ENCODE assay signal across 17 cellular contexts in the genomic region with DNA sequence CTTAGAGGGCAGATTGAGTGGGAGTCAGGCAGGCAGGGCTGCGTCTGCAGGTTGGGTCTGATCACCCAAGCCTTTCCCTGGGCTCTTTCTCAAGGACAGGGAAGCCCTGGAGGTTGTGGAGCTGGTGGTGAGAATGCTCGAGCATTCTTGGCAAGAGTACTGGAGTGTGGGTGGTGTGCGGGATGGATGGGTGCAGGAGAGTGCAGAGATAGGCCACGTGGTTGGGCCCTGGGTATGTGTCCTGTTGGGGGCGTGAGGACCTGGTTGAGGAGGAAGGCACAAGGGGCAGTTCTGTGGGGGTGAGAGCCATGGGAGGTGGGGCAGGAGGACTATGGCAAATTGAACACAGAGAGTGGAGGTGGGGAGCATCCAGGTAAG.
DNase-seq lines count a peak whose midpoint lies in the region; ATAC-seq, FAIRE-seq and TF ChIP-seq lines count a peak whose summit lies in the region.
"Had no signal": no experiment of that assay in that cellular context is flagged by ENCODE, and none has a peak within 500 bp of the region (broad histone marks: within the 10 kb centered on the region; RNA-seq: fewer than 3 reads in every experiment).

No MANE protein-coding gene starts in this region.

- H3K4ac ChIP-seq in neuronal stem cell (ENCODE audit: low read length): no peak overlapping the region

- no peaks in the 10 kb centered on the region for H3K36me3 ChIP-seq in HCT116 (ENCODE audit: control insufficient read depth in 1 of 2, insufficient read depth in 2 of 2, low read length in 2 of 2)
- no peaks in the 10 kb centered on the region for H3K36me3 ChIP-seq in astrocyte (ENCODE audit: insufficient read depth, low read length)
- no peaks in the 10 kb centered on the region for H3K36me3 ChIP-seq in neuronal stem cell (replicated peaks in 1 of 2; ENCODE audit: control insufficient read depth in 2 of 2, insufficient read depth in 2 of 2, low read length in 2 of 2)
- H3K36me3 ChIP-seq: adrenal gland, HAP-1, tibial nerve had no signal

- H3K4me3 ChIP-seq in HCT116 (replicated peaks in 1 of 2; ENCODE audit: low read depth in 1 of 2, low read length in 2 of 2): no peak overlapping the region
- H3K4me3 ChIP-seq in astrocyte (ENCODE audit: insufficient read depth, low read depth, low read length): no peak overlapping the region
- no peak overlapping the region for H3K4me3 ChIP-seq in neuronal stem cell (ENCODE audit: low read length in 2 of 2)
- H3K4me3 ChIP-seq: adrenal gland, GM12878, HAP-1, tibial nerve had no signal

- H3K14ac ChIP-seq in neuronal stem cell (ENCODE audit: low read length): no peak overlapping the region

- no CpG with 5 or more reads among the region's 5 CpGs for WGBS in neuronal stem cell (ENCODE audit: extremely low coverage in 2 of 2, insufficient read length in 2 of 2, insufficient replicate concordance in 1 of 2), 2 donors

- no peak overlapping the region for H3K4me2 ChIP-seq in HCT116 (ENCODE audit: low read length)
- no peak overlapping the region for H3K4me2 ChIP-seq in astrocyte (ENCODE audit: low read length)
- H3K4me2 ChIP-seq in neuronal stem cell (ENCODE audit: insufficient read depth, low read length, poor library complexity, severe bottlenecking): no peak overlapping the region

- H3K27me3 Mint-ChIP-seq in astrocyte (ENCODE audit: low read depth, unreplicated experiment): peaks cover 45% of the 10 kb centered on the region
- H3K27me3 Mint-ChIP-seq: activated CD4-positive, alpha-beta memory T cell treated with anti-CD3 and anti-CD28 coated beads for 36 hours had no signal

- peak overlapping the region; percentile 35 for H3K27ac Mint-ChIP-seq in astrocyte (ENCODE audit: unreplicated experiment)
- H3K27ac Mint-ChIP-seq: activated CD4-positive, alpha-beta memory T cell treated with anti-CD3 and anti-CD28 coated beads for 36 hours; natural killer cell had no signal

- CTCF ChIA-PET in HCT116 (lab: Charles Lee): interaction anchor here (0.6 to 1.8 kb wide), 20 partner anchors 8 to 315 kb away, joined by 3 to 51 read pairs (median 4); no protein-coding TSS in a partner anchor

- H3K27me3 ChIP-seq in HCT116 (ENCODE audit: insufficient read depth, low read length) (no peaks in the 10 kb centered on the region), astrocyte (ENCODE audit: insufficient read depth, low read length) (peaks cover 2% of the 10 kb centered on the region), neuronal stem cell (ENCODE audit: control insufficient read depth in 3 of 3, insufficient read depth in 3 of 3, low read depth in 1 of 3, low read length in 3 of 3) (no peaks in the 10 kb centered on the region)
- H3K27me3 ChIP-seq: adrenal gland, tibial nerve had no signal

- no peak overlapping the region for H2AFZ ChIP-seq in HCT116 (ENCODE audit: low read depth, low read length, poor library complexity, severe bottlenecking)
- H2AFZ ChIP-seq in astrocyte (ENCODE audit: low read depth, low read length): no peak overlapping the region
- no peak overlapping the region for H2AFZ ChIP-seq in neuronal stem cell (ENCODE audit: low read length)

- no peak overlapping the region for H3K18ac ChIP-seq in neuronal stem cell (ENCODE audit: low read length)

- H3K4me1 ChIP-seq in HCT116 (ENCODE audit: control insufficient read depth in 1 of 2, insufficient read depth in 2 of 2, low read length in 2 of 2) (no peaks in the 10 kb centered on the region), astrocyte (ENCODE audit: insufficient read depth, low read length) (no peaks in the 10 kb centered on the region), neuronal stem cell (ENCODE audit: control insufficient read depth in 2 of 2, insufficient read depth in 1 of 2, low read depth in 1 of 2, low read length in 2 of 2) (peaks cover 0 to 1% of the 10 kb centered on the region in 2 donors)
- H3K4me1 ChIP-seq: adrenal gland, HAP-1 had no signal

- no peak overlapping the region for H3K4me3 Mint-ChIP-seq in astrocyte (ENCODE audit: unreplicated experiment)
- H3K4me3 Mint-ChIP-seq: activated CD4-positive, alpha-beta memory T cell treated with anti-CD3 and anti-CD28 coated beads for 36 hours; CD8-positive, alpha-beta T cell; natural killer cell had no signal

- no peak overlapping the region for H2BK15ac ChIP-seq in neuronal stem cell (ENCODE audit: low read length)

- RAD21 ChIA-PET in HCT116 (lab: Charles Lee; ENCODE audit: low non-redundant PET in 1 of 2, low total read pairs in 2 of 2, uncharacterized antibody in 2 of 2, unreplicated experiment in 2 of 2): interaction anchor here (0.8 to 1.5 kb wide), 6 partner anchors 49 to 294 kb away, joined by 3 to 22 read pairs (median 5); no protein-coding TSS in a partner anchor

- H3K9me2 ChIP-seq in HCT116 (ENCODE audit: insufficient read depth): no peaks in the 10 kb centered on the region

- TF ChIP-seq CTCF in HCT116 (IDR thresholded peaks at IDR 0.05 in 2 of 3, conservative IDR thresholded peaks at IDR 0.05 in 1 of 3; ENCODE audit: borderline replicate concordance in 1 of 3, insufficient read depth in 1 of 3, low read depth in 2 of 3, low read length in 2 of 3) (no peak), astrocyte (IDR thresholded peaks at IDR 0.05; ENCODE audit: insufficient read depth, low read depth, low read length) (no peak)

- POLR2A ChIA-PET in HCT116 (lab: Charles Lee): no interaction called here

- no peak overlapping the region for H2BK120ac ChIP-seq in neuronal stem cell (ENCODE audit: low read depth, low read length)

- intact Hi-C loops in HCT116 (cut with micrococcal nuclease): loop anchor here (2.0 kb wide), 1 partner anchor 266 kb away; no protein-coding TSS in a partner anchor

- DNase-seq in SKM-1 treated with dmso at 0.1 percent for 144 hours (lab: John Stamatoyannopoulos, UW; ENCODE audit: unreplicated experiment): peak; percentile 41
- no peak for DNase-seq in SKM-1 (lab: John Stamatoyannopoulos, UW; ENCODE audit: unreplicated experiment)
- no peak for DNase-seq in HCT116 (ENCODE audit: low read depth, low spot score)
- no peak for DNase-seq in astrocyte (ENCODE audit: low read depth)
- DNase-seq in neuronal stem cell (ENCODE audit: low spot score): no peak
- DNase-seq in AG20443 (ENCODE audit: low spot score): no peak
- no peak for DNase-seq in activated gamma-delta T cell treated with Interleukin-2 at 50 U/mL for 16 hours

- no peak for TF ChIP-seq RAD21 in HCT116 (IDR thresholded peaks at IDR 0.05; ENCODE audit: low read depth)

- H4K8ac ChIP-seq in neuronal stem cell (ENCODE audit: low read depth, low read length): no peak overlapping the region

- no peak overlapping the region for H2BK5ac ChIP-seq in neuronal stem cell (ENCODE audit: low read length)

- H3K9me3 Mint-ChIP-seq in astrocyte (ENCODE audit: unreplicated experiment): no peaks in the 10 kb centered on the region
- H3K9me3 Mint-ChIP-seq: activated CD4-positive, alpha-beta memory T cell treated with anti-CD3 and anti-CD28 coated beads for 36 hours; CD8-positive, alpha-beta T cell; natural killer cell had no signal

- ATAC-seq in HCT116 (peak; percentile 31), GM18511 (IDR thresholded peaks at IDR 0.05; ENCODE audit: unreplicated experiment) (no peak)

- H4K91ac ChIP-seq in neuronal stem cell (ENCODE audit: low read depth, low read length, poor library complexity): no peak overlapping the region

- FAIRE-seq in astrocyte (lab: Jason Lieb, UNC): no peak
- FAIRE-seq: A204.1, small intestine had no signal

- H3K79me1 ChIP-seq in neuronal stem cell (ENCODE audit: low read depth, low read length): no peaks in the 10 kb centered on the region

- H3K79me2 ChIP-seq in HCT116 (ENCODE audit: insufficient read depth, low read length) (no peaks in the 10 kb centered on the region), astrocyte (ENCODE audit: insufficient read depth, low read length) (no peaks in the 10 kb centered on the region)

- no peak for TF ChIP-seq POLR2A in HCT116 (IDR thresholded peaks at IDR 0.05; ENCODE audit: borderline replicate concordance, extremely low read depth, insufficient read depth, insufficient read length)

- no peaks in the 10 kb centered on the region for H3K9me3 ChIP-seq in HCT116 (ENCODE audit: control insufficient read depth in 1 of 2, insufficient read depth in 1 of 2, low read depth in 1 of 2, low read length in 2 of 2)
- no peaks in the 10 kb centered on the region for H3K9me3 ChIP-seq in astrocyte (ENCODE audit: insufficient read depth, low read depth, low read length)
- H3K9me3 ChIP-seq in neuronal stem cell (replicated peaks in 1 of 2; ENCODE audit: control insufficient read depth in 2 of 2, insufficient read depth in 1 of 2, low read depth in 1 of 2, low read length in 2 of 2): no peaks in the 10 kb centered on the region
- H3K9me3 ChIP-seq: adrenal gland, HAP-1, tibial nerve had no signal

- H4K20me1 ChIP-seq in HCT116 (ENCODE audit: insufficient read depth) (no peaks in the 10 kb centered on the region), astrocyte (ENCODE audit: insufficient read depth, low read length) (no peaks in the 10 kb centered on the region)

- peak overlapping the region; percentile 35 for H2BK12ac ChIP-seq in neuronal stem cell (ENCODE audit: low read length)

- peak overlapping the region; percentile 14 for H3K23ac ChIP-seq in neuronal stem cell (ENCODE audit: low read depth, low read length, poor library complexity)

- H2AK5ac ChIP-seq in neuronal stem cell (ENCODE audit: low read depth, low read length): peak overlapping the region; percentile 61

- peaks cover 1% of the 10 kb centered on the region for H3K4me1 Mint-ChIP-seq in astrocyte (ENCODE audit: low read depth, unreplicated experiment)

- BruUV-seq in HCT116 (replicated peaks; lab: Mats Ljungman, UMichigan): no TSS peak

- H3K27ac ChIP-seq in HCT116 (ENCODE audit: low read depth, low read length) (no peak overlapping the region), astrocyte (ENCODE audit: low read depth, low read length) (no peak overlapping the region), neuronal stem cell (replicated peaks; ENCODE audit: low read length) (no peak overlapping the region)
- H3K27ac ChIP-seq: adrenal gland, tibial nerve had no signal

- H3K36me3 Mint-ChIP-seq in astrocyte (ENCODE audit: low read depth, unreplicated experiment): no peaks in the 10 kb centered on the region
- H3K36me3 Mint-ChIP-seq: activated CD4-positive, alpha-beta memory T cell treated with anti-CD3 and anti-CD28 coated beads for 36 hours; CD8-positive, alpha-beta T cell; natural killer cell had no signal

- no peak overlapping the region for H3K9ac ChIP-seq in HCT116 (ENCODE audit: low read length)
- H3K9ac ChIP-seq in astrocyte (ENCODE audit: low read length): no peak overlapping the region
- H3K9ac ChIP-seq in neuronal stem cell (ENCODE audit: low read depth, low read length, poor library complexity): peak overlapping the region; percentile 78

TF ChIP-seq in HCT116, 20 proteins besides CTCF, POLR2A, EP300 and RAD21 (continues in another document):
- TF ChIP-seq YY1 (IDR thresholded peaks at IDR 0.05; ENCODE audit: extremely low read depth, insufficient replicate concordance, low read depth, low read length) (no peak), ATF3 (IDR thresholded peaks at IDR 0.05) (no peak), ZFX (IDR thresholded peaks at IDR 0.05) (no peak), POLR2AphosphoS5 (IDR thresholded peaks at IDR 0.05; ENCODE audit: low read depth, low read length) (no peak), EZH2 (IDR thresholded peaks at IDR 0.05) (no peak)
